Comparison of ENCODE assay signal across 11 cellular contexts in the genomic region with DNA sequence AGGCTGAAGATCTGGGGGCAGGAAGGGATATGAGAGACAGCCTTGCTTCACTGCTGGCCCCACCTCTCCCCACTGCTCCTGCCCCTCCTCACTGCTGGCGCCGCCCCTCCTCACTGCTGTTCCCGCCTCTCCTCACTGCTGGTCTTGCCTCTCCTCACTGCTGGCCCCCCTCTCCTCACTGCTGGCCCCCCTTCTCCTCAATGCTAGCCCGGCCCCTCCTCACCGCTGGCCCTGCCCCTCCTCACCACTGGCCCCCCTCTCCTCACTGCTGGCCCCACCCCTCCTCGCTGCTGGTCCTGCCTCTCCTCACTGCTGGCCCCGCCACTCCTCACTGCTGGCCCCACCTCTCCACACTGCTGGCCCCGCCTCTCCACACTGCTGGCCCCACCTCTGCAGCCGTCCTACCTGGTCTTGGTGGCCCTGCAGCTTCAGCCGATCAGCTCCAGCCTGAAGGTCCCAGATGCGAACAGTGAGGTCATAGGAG. TPM values are rescaled to one million over a fixed set of nuclear protein-coding genes. Genes with fewer than 3 reads are reported as not detected.
DNase-seq lines count a peak whose midpoint lies in the region; ATAC-seq and TF ChIP-seq lines count a peak whose summit lies in the region.
"Had no signal": no experiment of that assay in that cellular context is flagged by ENCODE, and none has a peak within 500 bp of the region (broad histone marks: within the 10 kb centered on the region; RNA-seq: fewer than 3 reads in every experiment).

No MANE protein-coding gene starts in this region.

- H3K27ac ChIP-seq in breast epithelium: no peak overlapping the region
- no peak overlapping the region for H3K27ac ChIP-seq in tibial artery
- H3K27ac ChIP-seq: HL-60 had no signal

- TF ChIP-seq POLR2A in breast epithelium (IDR thresholded peaks at IDR 0.05): no peak
- no peak for TF ChIP-seq POLR2A in lower leg skin (IDR thresholded peaks at IDR 0.05)

- H3K4me3 ChIP-seq in breast epithelium: no peak overlapping the region
- no peak overlapping the region for H3K4me3 ChIP-seq in lower leg skin (ENCODE audit: low read depth, poor library complexity, severe bottlenecking)
- H3K4me3 ChIP-seq in tibial artery: no peak overlapping the region

- in situ Hi-C loops in T47D (cut with HindIII; ENCODE audit: low pct_unique_long_range_greater_than_20kb, low sequenced_read_pairs): no loop called here

- intact Hi-C loops in breast epithelium (cut with DNase I; ENCODE audit: low total_unique reads) (no loop called here), lower leg skin (cut with DNase I; ENCODE audit: low total_unique reads) (no loop called here), tibial artery (cut with DNase I; ENCODE audit: low total_unique reads) (no loop called here)

- WGBS in lower leg skin, 2 donors: 83 to 92% methylated on average over 10 to 11 of the region's 11 CpGs

- no peaks in the 10 kb centered on the region for H3K4me1 ChIP-seq in breast epithelium
- peaks cover 0 to 8% (median 2%) of the 10 kb centered on the region in 4 donors for H3K4me1 ChIP-seq in tibial artery

- no peaks in the 10 kb centered on the region for H3K36me3 ChIP-seq in breast epithelium
- H3K36me3 ChIP-seq in tibial artery: peaks cover 0 to 41% (median 31%) of the 10 kb centered on the region in 3 donors

- H3K9me3 ChIP-seq in breast epithelium (no peaks in the 10 kb centered on the region), tibial artery (no peaks in the 10 kb centered on the region)

- TF ChIP-seq CTCF in breast epithelium (IDR thresholded peaks at IDR 0.05) (no peak), lower leg skin (IDR thresholded peaks at IDR 0.05) (no peak), tibial artery (IDR thresholded peaks at IDR 0.05) (no peak)

- peak; percentile 30 for ATAC-seq in stimulated activated naive CD8-positive, alpha-beta T cell treated with anti-CD3 and anti-CD28 coated beads, Interleukin-15, Interleukin-2, amounts not matched to agents 100 U/mL and 50 U/mL, for 24 hours
- ATAC-seq in GM18861 (IDR thresholded peaks at IDR 0.05; ENCODE audit: unreplicated experiment): no peak

- DNase-seq in T47D (ENCODE audit: low read depth in 1 of 2, low spot score in 1 of 2) (peak; percentile 64 to 76), breast epithelium (ENCODE audit: low spot score in 2 of 2) (no peak), NCI-H82 treated with DMSO at 0.1 percent for 48 hours (lab: John Stamatoyannopoulos, UW; ENCODE audit: unreplicated experiment) (peak; percentile 31), ecto neural progenitor cell (ENCODE audit: low spot score) (peak; percentile 71), lower leg skin (ENCODE audit: low spot score in 2 of 2) (no peak), tibial artery (no peak)
- no peak for DNase-seq in stimulated activated naive CD8-positive, alpha-beta T cell treated with anti-CD3 and anti-CD28 coated beads, Interleukin-15, Interleukin-2, amounts not matched to agents 100 U/mL and 50 U/mL, for 24 hours
- DNase-seq: activated T-cell treated with anti-CD3 and anti-CD28 coated beads, Interleukin-2, amount 50 U/mL, for 48 hours; MM.1S had no signal

- H3K27me3 ChIP-seq in breast epithelium: no peaks in the 10 kb centered on the region
- H3K27me3 ChIP-seq in tibial artery: no peaks in the 10 kb centered on the region

RNA-seq across cellular contexts. Expression of a gene that starts 9.5 kb away (rescaled TPM):
- total RNA-seq in breast epithelium (10 to 100 TPM; 24.9 to 52.4 (median 49.9) TPM), lower leg skin (10 to 100 TPM; 26.2 to 64.5 (median 40.9) TPM)

RNA-seq across cellular contexts. Expression of a gene that starts 11.1 kb away (rescaled TPM):
- 10 to 100 TPM; 14.8 to 28.5 (median 16.1) TPM for total RNA-seq in breast epithelium
- 10 to 100 TPM; 35.6 to 52.8 (median 46.7) TPM for total RNA-seq in lower leg skin

RNA-seq across cellular contexts. Expression of a gene that starts 44.7 kb away (rescaled TPM):
- total RNA-seq in breast epithelium: 1 to 10 TPM in 2 of 3 donors, under 1 TPM in 1; 0.96 to 3.9 (median 1.5) TPM
- 1 to 10 TPM; 1.3 to 2.6 (median 2.2) TPM for total RNA-seq in lower leg skin

RNA-seq across cellular contexts. Expression of a gene that starts 55.8 kb away (rescaled TPM):
- total RNA-seq in breast epithelium: 10 to 100 TPM; 19.7 to 25.9 (median 22.7) TPM
- 10 to 100 TPM; 18.4 to 39.0 (median 22.7) TPM for total RNA-seq in lower leg skin

Comparison
In these comparisons a context has a peak if more than half of its experiments do, and no peak if none do; other contexts are left out.
1. DNase-seq: peak in T47D (2 of 2), NCI-H82 treated with DMSO at 0.1 percent for 48 hours (single experiment) and ecto neural progenitor cell (single experiment); none in breast epithelium (0 of 2), stimulated activated naive CD8-positive, alpha-beta T cell treated with anti-CD3 and anti-CD28 coated beads, Interleukin-15, Interleukin-2, amounts not matched to agents 100 U/mL and 50 U/mL, for 24 hours (single experiment), lower leg skin (0 of 2) and tibial artery (0 of 2).